In genomic region chr15:66608159-66608558, GRCh38 we compare ENCODE assay signal across 28 cellular contexts. TPM values are rescaled to one million over a fixed set of nuclear protein-coding genes. Genes with fewer than 3 reads are reported as not detected.
"Had no signal": no experiment of that assay in that cellular context is flagged by ENCODE, and none has a peak within 500 bp of the region (broad histone marks: within the 10 kb centered on the region; RNA-seq: fewer than 3 reads in every experiment).

No MANE protein-coding gene starts in this region.

- H3K9ac ChIP-seq: neural progenitor cell, parathyroid adenoma had no signal

- H3K4me1 ChIP-seq: neural progenitor cell, parathyroid adenoma, psoas muscle, sigmoid colon, tibial nerve, uterus had no signal

- ATAC-seq: natural killer cell; psoas muscle; right cardiac atrium; right lobe of liver; stimulated activated effector memory CD8-positive, alpha-beta T cell treated with anti-CD3 and anti-CD28 coated beads, Interleukin-12 subunit alpha, Interleukin-12 subunit beta, amount 100 ng/mL, for 72 hours; stimulated activated naive B cell treated with anti-CD40 and anti-IgM and Interleukin-4, amounts not matched to agents 10 μg/mL and 1 μg/mL and 100 μg/mL, for 72 hours had no signal

- H3K4me3 ChIP-seq: neural progenitor cell, ovary, psoas muscle, right lobe of liver, sigmoid colon, stomach, thoracic aorta, thyroid gland, tibial nerve, upper lobe of left lung, uterus had no signal

- H3K4me2 ChIP-seq: neural progenitor cell had no signal

- H3K27ac ChIP-seq: neural progenitor cell, ovary, parathyroid adenoma, psoas muscle, right lobe of liver, sigmoid colon, stomach, thoracic aorta, thyroid gland, tibial nerve, upper lobe of left lung, uterus had no signal

- H3K9me3 ChIP-seq: ovary, psoas muscle, right lobe of liver, sigmoid colon, stomach, thoracic aorta, thyroid gland, tibial nerve, upper lobe of left lung, uterus had no signal

- H3K79me2 ChIP-seq: parathyroid adenoma had no signal

- H3K36me3 ChIP-seq: neural progenitor cell, ovary, right lobe of liver, sigmoid colon, stomach, thoracic aorta, thyroid gland, tibial nerve, upper lobe of left lung, uterus had no signal

- H2AFZ ChIP-seq: neural progenitor cell, parathyroid adenoma had no signal

- DNase-seq: natural killer cell; occipital lobe; ovary; psoas muscle; right cardiac atrium; sigmoid colon; small intestine; stimulated activated CD4-positive, alpha-beta T cell treated with anti-CD3 and anti-CD28 coated beads, Interleukin-15, amount 100 ng/mL, for 24 hours; stimulated activated CD4-positive, alpha-beta T cell treated with anti-CD3 and anti-CD28 coated beads, Interleukin-2, amount 100 ng/mL, for 24 hours; stimulated activated CD4-positive, alpha-beta T cell treated with anti-CD3 and anti-CD28 coated beads, Interleukin-2, amount 100 ng/mL, for 48 hours; stimulated activated CD4-positive, alpha-beta T cell treated with anti-CD3 and anti-CD28 coated beads, Interleukin-4, amount 100 ng/mL, for 24 hours; stimulated activated naive B cell treated with anti-CD40 and anti-IgM and Interleukin-4, amounts not matched to agents 10 μg/mL and 1 μg/mL and 100 μg/mL, for 72 hours; stimulated activated naive CD4-positive, alpha-beta T cell treated with Interleukin-2 at 50 U/mL for 16 hours; stomach; thyroid gland; trophoblast cell; upper lobe of left lung; uterus had no signal

- H3K27me3 ChIP-seq: neural progenitor cell, ovary, right lobe of liver, sigmoid colon, stomach, thyroid gland, tibial nerve, upper lobe of left lung, uterus had no signal

- FAIRE-seq: small intestine had no signal

RNA-seq across cellular contexts. Expression of gene LCTL, which starts 42.4 kb away (rescaled TPM):
- total RNA-seq: natural killer cell, ovary, psoas muscle, right cardiac atrium, right lobe of liver, sigmoid colon, skeletal muscle tissue, stomach, subcutaneous adipose tissue, thoracic aorta, thyroid gland, upper lobe of left lung, ureter, uterus had no signal
- polyA plus RNA-seq: neural cell, psoas muscle, right cardiac atrium, small intestine, stomach had no signal
